9 cellular contexts compared by ENCODE assay signal in the genomic region with DNA sequence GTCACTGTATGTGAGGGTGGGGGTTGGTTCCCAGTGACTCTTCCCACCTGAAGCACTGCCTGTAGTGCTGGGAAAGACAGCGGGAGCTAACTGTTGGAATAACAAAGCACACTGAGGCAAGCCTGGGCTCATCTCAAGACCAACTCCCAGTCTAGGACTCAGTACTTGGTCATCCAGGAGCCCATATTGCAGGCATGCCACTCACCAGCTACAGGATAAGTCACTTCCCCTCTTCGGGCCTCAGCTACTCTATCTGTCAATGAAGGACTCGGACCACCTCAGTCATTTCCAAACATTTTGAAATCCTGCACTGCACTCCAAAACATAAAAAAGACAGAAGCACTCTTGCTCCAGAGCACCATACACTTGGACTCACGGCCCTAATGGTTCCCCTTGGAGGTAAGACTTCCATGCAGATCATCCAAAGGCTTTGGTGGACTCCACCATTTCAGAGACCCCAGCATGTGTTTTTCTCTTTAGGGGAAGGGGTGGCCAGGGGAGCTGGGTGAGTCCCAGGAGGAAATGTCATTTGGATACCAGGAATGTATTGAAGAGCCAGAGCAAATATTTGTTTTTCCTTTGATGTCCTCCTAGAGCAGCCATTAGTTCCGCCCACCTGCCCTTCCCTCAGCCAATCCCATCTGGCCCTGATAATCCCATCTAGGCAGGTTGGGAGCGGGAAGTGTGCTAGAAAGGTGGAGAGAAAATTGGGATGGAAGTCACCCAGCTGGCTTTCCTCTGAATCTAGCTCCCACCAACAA. TPM values are rescaled to one million over a fixed set of nuclear protein-coding genes. Genes with fewer than 3 reads are reported as not detected.
DNase-seq lines count a peak whose midpoint lies in the region; ATAC-seq and TF ChIP-seq lines count a peak whose summit lies in the region.
"Had no signal": no experiment of that assay in that cellular context is flagged by ENCODE, and none has a peak within 500 bp of the region (broad histone marks: within the 10 kb centered on the region; RNA-seq: fewer than 3 reads in every experiment).

No MANE protein-coding gene starts in this region.

- no peaks in the 10 kb centered on the region for H3K9me3 Mint-ChIP-seq in stimulated activated naive CD8-positive, alpha-beta T cell treated with anti-CD3 and anti-CD28 coated beads, Interleukin-15, Interleukin-2, amounts not matched to agents 100 ng/mL and 50 ng/mL, for 24 hours
- no peaks in the 10 kb centered on the region for H3K9me3 Mint-ChIP-seq in WTC11

- H3K4me3 Mint-ChIP-seq in stimulated activated naive CD8-positive, alpha-beta T cell treated with anti-CD3 and anti-CD28 coated beads, Interleukin-15, Interleukin-2, amounts not matched to agents 100 ng/mL and 50 ng/mL, for 24 hours: peak overlapping the region; percentile 74
- peak overlapping the region; percentile 38 for H3K4me3 Mint-ChIP-seq in WTC11

- CTCF ChIA-PET in WTC11 (lab: Charles Lee): interaction anchor here (1.0 to 3.8 kb wide), 12 partner anchors 17 to 112 kb away, joined by 3 to 55 read pairs (median 5); no protein-coding TSS in a partner anchor

- TF ChIP-seq CTCF in WTC11 (IDR thresholded peaks at IDR 0.05): no peak
- no peak for TF ChIP-seq CTCF in coronary artery (IDR thresholded peaks at IDR 0.05)

- no peak overlapping the region for H3K4me3 ChIP-seq in coronary artery

- peaks cover 86% of the 10 kb centered on the region for H3K4me1 Mint-ChIP-seq in stimulated activated naive CD8-positive, alpha-beta T cell treated with anti-CD3 and anti-CD28 coated beads, Interleukin-15, Interleukin-2, amounts not matched to agents 100 ng/mL and 50 ng/mL, for 24 hours (ENCODE audit: low read depth)
- peaks cover 76% of the 10 kb centered on the region for H3K4me1 Mint-ChIP-seq in WTC11

- peak overlapping the region; percentile 26 for H3K27ac Mint-ChIP-seq in stimulated activated naive CD8-positive, alpha-beta T cell treated with anti-CD3 and anti-CD28 coated beads, Interleukin-15, Interleukin-2, amounts not matched to agents 100 ng/mL and 50 ng/mL, for 24 hours
- H3K27ac Mint-ChIP-seq in WTC11: no peak overlapping the region; the same call in 1 of the 2 replicates

- no peak for ATAC-seq in stimulated activated naive CD8-positive, alpha-beta T cell treated with anti-CD3 and anti-CD28 coated beads, Interleukin-15, Interleukin-2, amounts not matched to agents 100 U/mL and 50 U/mL, for 24 hours
- ATAC-seq in WTC11: no peak
- no peak for ATAC-seq in HG02885 (IDR thresholded peaks at IDR 0.05; ENCODE audit: poor library complexity, unreplicated experiment)
- no peak for ATAC-seq in HG02763 (IDR thresholded peaks at IDR 0.05; ENCODE audit: unreplicated experiment)

- DNase-seq in stimulated activated naive CD8-positive, alpha-beta T cell treated with anti-CD3 and anti-CD28 coated beads, Interleukin-15, Interleukin-2, amounts not matched to agents 100 U/mL and 50 U/mL, for 24 hours: no peak
- DNase-seq in WTC11 (ENCODE audit: low spot score) (no peak), kidney glomerular epithelial cell (lab: John Stamatoyannopoulos, UW) (peak; percentile 36), coronary artery (ENCODE audit: low spot score) (no peak)
- no peak for DNase-seq in activated CD4-positive, alpha-beta T cell treated with anti-CD3 and anti-CD28 coated beads, Interleukin-2, amount 50 U/mL, for 4 hours
- DNase-seq: MG63 had no signal

- POLR2A ChIA-PET in WTC11 (lab: Charles Lee): interaction anchor here (0.7 to 10.5 kb wide), 7 partner anchors 18 to 73 kb away, joined by 3 to 186 read pairs (median 5); no protein-coding TSS in a partner anchor

- H3K27ac ChIP-seq in coronary artery: no peak overlapping the region

- no peaks in the 10 kb centered on the region for H3K36me3 Mint-ChIP-seq in stimulated activated naive CD8-positive, alpha-beta T cell treated with anti-CD3 and anti-CD28 coated beads, Interleukin-15, Interleukin-2, amounts not matched to agents 100 ng/mL and 50 ng/mL, for 24 hours (ENCODE audit: low read depth)
- H3K36me3 Mint-ChIP-seq in WTC11: peaks cover 19% of the 10 kb centered on the region

- H3K27me3 Mint-ChIP-seq in stimulated activated naive CD8-positive, alpha-beta T cell treated with anti-CD3 and anti-CD28 coated beads, Interleukin-15, Interleukin-2, amounts not matched to agents 100 ng/mL and 50 ng/mL, for 24 hours: no peaks in the 10 kb centered on the region
- H3K27me3 Mint-ChIP-seq in WTC11 (ENCODE audit: low read depth): peaks cover 33% of the 10 kb centered on the region

TF ChIP-seq in WTC11, 78 proteins besides CTCF, POLR2A, EP300 and RAD21:
- no peak for TF ChIP-seq RELA (CRISPR knock-in tag; IDR thresholded peaks at IDR 0.05; ENCODE audit: borderline replicate concordance)
- no peak for TF ChIP-seq KAT7 (CRISPR knock-in tag; IDR thresholded peaks at IDR 0.05; ENCODE audit: borderline replicate concordance)
- no peak for TF ChIP-seq NR2C2 (CRISPR knock-in tag; IDR thresholded peaks at IDR 0.05)
- TF ChIP-seq, protein P1, sequence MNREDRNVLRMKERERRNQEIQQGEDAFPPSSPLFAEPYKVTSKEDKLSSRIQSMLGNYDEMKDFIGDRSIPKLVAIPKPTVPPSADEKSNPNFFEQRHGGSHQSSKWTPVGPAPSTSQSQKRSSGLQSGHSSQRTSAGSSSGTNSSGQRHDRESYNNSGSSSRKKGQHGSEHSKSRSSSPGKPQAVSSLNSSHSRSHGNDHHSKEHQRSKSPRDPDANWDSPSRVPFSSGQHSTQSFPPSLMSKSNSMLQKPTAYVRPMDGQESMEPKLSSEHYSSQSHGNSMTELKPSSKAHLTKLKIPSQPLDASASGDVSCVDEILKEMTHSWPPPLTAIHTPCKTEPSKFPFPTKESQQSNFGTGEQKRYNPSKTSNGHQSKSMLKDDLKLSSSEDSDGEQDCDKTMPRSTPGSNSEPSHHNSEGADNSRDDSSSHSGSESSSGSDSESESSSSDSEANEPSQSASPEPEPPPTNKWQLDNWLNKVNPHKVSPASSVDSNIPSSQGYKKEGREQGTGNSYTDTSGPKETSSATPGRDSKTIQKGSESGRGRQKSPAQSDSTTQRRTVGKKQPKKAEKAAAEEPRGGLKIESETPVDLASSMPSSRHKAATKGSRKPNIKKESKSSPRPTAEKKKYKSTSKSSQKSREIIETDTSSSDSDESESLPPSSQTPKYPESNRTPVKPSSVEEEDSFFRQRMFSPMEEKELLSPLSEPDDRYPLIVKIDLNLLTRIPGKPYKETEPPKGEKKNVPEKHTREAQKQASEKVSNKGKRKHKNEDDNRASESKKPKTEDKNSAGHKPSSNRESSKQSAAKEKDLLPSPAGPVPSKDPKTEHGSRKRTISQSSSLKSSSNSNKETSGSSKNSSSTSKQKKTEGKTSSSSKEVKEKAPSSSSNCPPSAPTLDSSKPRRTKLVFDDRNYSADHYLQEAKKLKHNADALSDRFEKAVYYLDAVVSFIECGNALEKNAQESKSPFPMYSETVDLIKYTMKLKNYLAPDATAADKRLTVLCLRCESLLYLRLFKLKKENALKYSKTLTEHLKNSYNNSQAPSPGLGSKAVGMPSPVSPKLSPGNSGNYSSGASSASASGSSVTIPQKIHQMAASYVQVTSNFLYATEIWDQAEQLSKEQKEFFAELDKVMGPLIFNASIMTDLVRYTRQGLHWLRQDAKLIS (CRISPR knock-in tag; IDR thresholded peaks at IDR 0.05; ENCODE audit: borderline replicate concordance): no peak
- TF ChIP-seq EMX1 (CRISPR knock-in tag; IDR thresholded peaks at IDR 0.05): no peak
- TF ChIP-seq ZNF232 (CRISPR knock-in tag; IDR thresholded peaks at IDR 0.05): no peak
- TF ChIP-seq, protein P2, sequence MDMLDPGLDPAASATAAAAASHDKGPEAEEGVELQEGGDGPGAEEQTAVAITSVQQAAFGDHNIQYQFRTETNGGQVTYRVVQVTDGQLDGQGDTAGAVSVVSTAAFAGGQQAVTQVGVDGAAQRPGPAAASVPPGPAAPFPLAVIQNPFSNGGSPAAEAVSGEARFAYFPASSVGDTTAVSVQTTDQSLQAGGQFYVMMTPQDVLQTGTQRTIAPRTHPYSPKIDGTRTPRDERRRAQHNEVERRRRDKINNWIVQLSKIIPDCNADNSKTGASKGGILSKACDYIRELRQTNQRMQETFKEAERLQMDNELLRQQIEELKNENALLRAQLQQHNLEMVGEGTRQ (CRISPR knock-in tag; IDR thresholded peaks at IDR 0.05): no peak
- no peak for TF ChIP-seq OVOL2 (CRISPR knock-in tag; IDR thresholded peaks at IDR 0.05; ENCODE audit: borderline replicate concordance)
- TF ChIP-seq SP1 (CRISPR knock-in tag; conservative IDR thresholded peaks at IDR 0.05): no peak
- no peak for TF ChIP-seq ZNF396 (CRISPR knock-in tag; IDR thresholded peaks at IDR 0.05; ENCODE audit: borderline replicate concordance)
- TF ChIP-seq GRHL2 (CRISPR knock-in tag; IDR thresholded peaks at IDR 0.05; ENCODE audit: insufficient replicate concordance, severe bottlenecking): no peak
- no peak for TF ChIP-seq NFYB (CRISPR knock-in tag; conservative IDR thresholded peaks at IDR 0.05; ENCODE audit: low read depth)
- no peak for TF ChIP-seq ERG (CRISPR knock-in tag; IDR thresholded peaks at IDR 0.05)
- TF ChIP-seq ZNF121 (CRISPR knock-in tag; IDR thresholded peaks at IDR 0.05): no peak
- TF ChIP-seq ZNF416 (CRISPR knock-in tag; IDR thresholded peaks at IDR 0.05): no peak
- TF ChIP-seq ZNF219 (CRISPR knock-in tag; IDR thresholded peaks at IDR 0.05; ENCODE audit: borderline replicate concordance): no peak

RNA-seq across cellular contexts. Expression of gene NUAK2, which starts 3.1 kb away (rescaled TPM):
- 8.7 to 10.8 TPM (median 10.8 TPM) in 3 replicates for total RNA-seq in WTC11 (2021)

RNA-seq across cellular contexts. Expression of gene KLHDC8A, which starts 38.3 kb away (rescaled TPM):
- total RNA-seq in WTC11 (2021): 1.6 to 1.7 TPM (median 1.7 TPM) in 3 replicates
